In genomic region chr13:111865046-111865445, GRCh38 we compare ENCODE assay signal across 19 cellular contexts.
DNase-seq lines count a peak whose midpoint lies in the region; ATAC-seq, FAIRE-seq and TF ChIP-seq lines count a peak whose summit lies in the region.
"Had no signal": no experiment of that assay in that cellular context is flagged by ENCODE, and none has a peak within 500 bp of the region (broad histone marks: within the 10 kb centered on the region; RNA-seq: fewer than 3 reads in every experiment).

No MANE protein-coding gene starts in this region.

- no peaks in the 10 kb centered on the region for H3K23me2 ChIP-seq in H1 (ENCODE audit: low read depth, low read length)

- H3K36me3 ChIP-seq in heart left ventricle (no peaks in the 10 kb centered on the region), H1 (ENCODE audit: control insufficient read depth in 2 of 4, insufficient read depth in 4 of 4, low read length in 3 of 4) (no peaks in the 10 kb centered on the region), sigmoid colon (no peaks in the 10 kb centered on the region)
- H3K36me3 ChIP-seq: BLaER1 had no signal

- H3K14ac ChIP-seq in H1 (ENCODE audit: insufficient read length), result no peak overlapping the region

- no peak overlapping the region for H2BK5ac ChIP-seq in H1 (ENCODE audit: low read depth, low read length)

- H3K27me3 ChIP-seq in heart left ventricle (no peaks in the 10 kb centered on the region), H1 (replicated peaks in 1 of 4; ENCODE audit: control insufficient read depth in 3 of 4, extremely low read depth in 1 of 4, insufficient read depth in 3 of 4, low read length in 3 of 4) (no peaks in the 10 kb centered on the region), sigmoid colon (no peaks in the 10 kb centered on the region)
- H3K27me3 ChIP-seq: BLaER1 had no signal

- 0 out of 2 replicates have a peak overlapping the region, but pooled peaks have one; percentile 21 for H2BK15ac ChIP-seq in H1 (ENCODE audit: low read length)

- H3K79me1 ChIP-seq in H1 (ENCODE audit: low read depth, low read length), result no peaks in the 10 kb centered on the region

- H3K18ac ChIP-seq in H1 (ENCODE audit: extremely low read depth, low read length), result no peak overlapping the region

- no peak overlapping the region for H2BK120ac ChIP-seq in H1 (replicated peaks; ENCODE audit: low read depth, low read length)

- H4K5ac ChIP-seq in H1 (ENCODE audit: insufficient read length, low read depth, low read length), result no peak overlapping the region

- WGBS in heart left ventricle, 4 donors, result 55 to 68% (median 62%) methylated on average over 7 of the region's 7 CpGs
- WGBS in H1 (ENCODE audit: extremely low coverage in 1 of 2, insufficient coverage in 1 of 2, insufficient read length in 1 of 2, insufficient replicate concordance in 2 of 2, low coverage in 1 of 2, low lambda C conversion rate in 2 of 2, missing lambda C conversion rate in 1 of 2), 2 experiments, result 92% methylated on average over 7 of the region's 7 CpGs; no CpG with 5 or more reads in 1 of the 2 experiments
- WGBS in sigmoid colon, 2 donors, result 62 to 67% methylated on average over 7 of the region's 7 CpGs

- H3K9me3 ChIP-seq in heart left ventricle, result peaks cover 0 to 10% (median 0%) of the 10 kb centered on the region in 12 donors
- peaks cover 0 to 6% of the 10 kb centered on the region in 2 experiments; a peak in 1 of 4 replicates for H3K9me3 ChIP-seq in H1 (ENCODE audit: insufficient read depth in 2 of 2, low read depth in 1 of 2, low read length in 1 of 2)
- peaks cover 0 to 4% (median 2%) of the 10 kb centered on the region in 4 donors for H3K9me3 ChIP-seq in sigmoid colon

- no peak for ATAC-seq in heart left ventricle
- ATAC-seq: CD8-positive, alpha-beta T cell; HCT116 had no signal

- CTCF ChIA-PET in H1 (lab: Charles Lee; ENCODE audit: partially characterized antibody), result no interaction called here

- DNase-seq in cardiac septum (ENCODE audit: low spot score) (peak; percentile 41), heart left ventricle (no peak), H1 (ENCODE audit: low read depth in 1 of 2, low spot score in 2 of 2) (peak in 1 of 2 experiments; percentile 27), islet precursor cell (peak; percentile 30), medulla oblongata (ENCODE audit: extremely low spot score) (no peak), sigmoid colon (no peak)
- DNase-seq: Caco-2; CD4-positive, CD25-positive, alpha-beta regulatory T cell; CD8-positive, alpha-beta T cell; DMS153; DND-41; H9 had no signal

- no peak overlapping the region for H3K4me2 ChIP-seq in H1 (ENCODE audit: insufficient read depth in 1 of 2, low read depth in 2 of 2, low read length in 2 of 2)
- H3K4me2 ChIP-seq: BLaER1 had no signal

- no peak overlapping the region for H2BK12ac ChIP-seq in H1 (ENCODE audit: low read depth, low read length)

- H2AK5ac ChIP-seq in H1 (ENCODE audit: low read depth, low read length), result no peak overlapping the region

- H3K23ac ChIP-seq in H1 (ENCODE audit: insufficient read length), result no peak overlapping the region

- FAIRE-seq in H1 (lab: Jason Lieb, UNC), result no peak
- FAIRE-seq: A204.1, G401.6, GM12892 had no signal

- no peak for TF ChIP-seq POLR2A in heart left ventricle (IDR thresholded peaks at IDR 0.05)
- no peak for TF ChIP-seq POLR2A in H1 (IDR thresholded peaks at IDR 0.05; ENCODE audit: control extremely low read depth in 1 of 2, low read depth in 2 of 2, low read length in 2 of 2)
- no peak for TF ChIP-seq POLR2A in sigmoid colon (IDR thresholded peaks at IDR 0.05)

- no peak overlapping the region for H3K9ac ChIP-seq in H1 (replicated peaks in 1 of 4; ENCODE audit: extremely low read depth in 1 of 4, low read depth in 3 of 4, low read length in 3 of 4)
- H3K9ac ChIP-seq: BLaER1 had no signal

- no peak overlapping the region for H2BK20ac ChIP-seq in H1 (ENCODE audit: low read length)

- no peak overlapping the region for H3K4ac ChIP-seq in H1 (replicated peaks; ENCODE audit: insufficient read length, low read depth, low read length)

- H3K4me3 ChIP-seq in heart left ventricle (no peak overlapping the region), H1 (ENCODE audit: extremely low read depth in 1 of 4, insufficient read depth in 2 of 4, low read depth in 3 of 4, low read length in 4 of 4) (no peak overlapping the region), sigmoid colon (no peak overlapping the region)
- H3K4me3 ChIP-seq: BLaER1 had no signal

- TF ChIP-seq RAD21 in H1 (IDR thresholded peaks at IDR 0.05 in 1 of 2, conservative IDR thresholded peaks at IDR 0.05 in 1 of 2; ENCODE audit: low read depth in 2 of 2, low read length in 2 of 2), result no peak

- H3K27ac ChIP-seq in heart left ventricle (no peak overlapping the region), H1 (ENCODE audit: low read depth, low read length) (no peak overlapping the region), sigmoid colon (no peak overlapping the region)
- H3K27ac ChIP-seq: 22Rv1, BLaER1, C4-2B had no signal

- H3K4me1 ChIP-seq in heart left ventricle, result peaks cover 0 to under 1% (median 0%) of the 10 kb centered on the region in 12 donors
- H3K4me1 ChIP-seq in H1 (replicated peaks in 1 of 4; ENCODE audit: control insufficient read depth in 3 of 4, insufficient read depth in 4 of 4, low read length in 3 of 4), result no peaks in the 10 kb centered on the region; a peak in 3 of 7 replicates
- no peaks in the 10 kb centered on the region for H3K4me1 ChIP-seq in sigmoid colon
- H3K4me1 ChIP-seq: Caco-2 had no signal

- H3K79me2 ChIP-seq in H1 (ENCODE audit: control insufficient read depth in 1 of 2, insufficient read depth in 2 of 2, low read length in 2 of 2), result no peaks in the 10 kb centered on the region

- H4K8ac ChIP-seq in H1 (ENCODE audit: extremely low read depth, insufficient read depth, low read length), result no peak overlapping the region

- POLR2A ChIA-PET in H1 (lab: Charles Lee; ENCODE audit: partially characterized antibody), result no interaction called here

- no peaks in the 10 kb centered on the region for H4K20me1 ChIP-seq in H1 (replicated peaks in 1 of 2; ENCODE audit: control insufficient read depth in 1 of 2, insufficient read depth in 2 of 2, low read length in 2 of 2)
- H4K20me1 ChIP-seq: BLaER1 had no signal

- H4K91ac ChIP-seq in H1 (replicated peaks; ENCODE audit: insufficient read length, low read length), result no peak overlapping the region

- intact Hi-C loops in cardiac septum (cut with DNase I) (no loop called here), heart left ventricle (cut with DNase I) (no loop called here), sigmoid colon (cut with DNase I) (no loop called here)

- no peak overlapping the region for H3K56ac ChIP-seq in H1 (replicated peaks; ENCODE audit: insufficient read length, low read depth, low read length)

- no peak overlapping the region for H2AFZ ChIP-seq in H1 (ENCODE audit: low read length)

- TF ChIP-seq EP300 in H1 (IDR thresholded peaks at IDR 0.05; ENCODE audit: borderline replicate concordance in 1 of 2, low read depth in 2 of 2, low read length in 2 of 2) (no peak), sigmoid colon (IDR thresholded peaks at IDR 0.05) (no peak)

- no peak for TF ChIP-seq CTCF in heart left ventricle (IDR thresholded peaks at IDR 0.05)
- TF ChIP-seq CTCF in H1 (IDR thresholded peaks at IDR 0.05; ENCODE audit: control extremely low read depth in 1 of 3, insufficient read depth in 1 of 3, low read depth in 1 of 3, low read length in 3 of 3), result no peak
- no peak for TF ChIP-seq CTCF in sigmoid colon (IDR thresholded peaks at IDR 0.05)

TF ChIP-seq in H1, 55 proteins besides CTCF, POLR2A, EP300 and RAD21:
- TF ChIP-seq BACH1 (IDR thresholded peaks at IDR 0.05; ENCODE audit: low read length) (no peak), CHD2 (IDR thresholded peaks at IDR 0.05; ENCODE audit: low read length) (no peak), SIN3A (conservative IDR thresholded peaks at IDR 0.05 in 1 of 2, IDR thresholded peaks at IDR 0.05 in 1 of 2; ENCODE audit: low read depth in 1 of 2, low read length in 2 of 2) (no peak), CTBP2 (IDR thresholded peaks at IDR 0.05; ENCODE audit: borderline replicate concordance, insufficient read depth, insufficient read length, low read length) (no peak), SAP30 (IDR thresholded peaks at IDR 0.05; ENCODE audit: insufficient read depth, insufficient replicate concordance, low read length) (no peak), TCF12 (IDR thresholded peaks at IDR 0.05; ENCODE audit: low read depth, low read length) (no peak), POU5F1 (IDR thresholded peaks at IDR 0.05; ENCODE audit: low read depth, low read length) (no peak), TEAD4 (IDR thresholded peaks at IDR 0.05; ENCODE audit: low read depth, low read length) (no peak), SIRT6 (IDR thresholded peaks at IDR 0.05; ENCODE audit: low read length) (no peak), CREB1 (IDR thresholded peaks at IDR 0.05) (no peak), SUZ12 (IDR thresholded peaks at IDR 0.05; ENCODE audit: low read length) (no peak), EGR1 (IDR thresholded peaks at IDR 0.05; ENCODE audit: borderline replicate concordance, low read depth, low read length) (no peak), SRF (IDR thresholded peaks at IDR 0.05; ENCODE audit: low read depth, low read length) (no peak)

Comparison
In these comparisons a context has a peak if more than half of its experiments do, and no peak if none do; other contexts are left out.
1. DNase-seq: peak in cardiac septum (single experiment) and islet precursor cell (single experiment); none in heart left ventricle (0 of 5), medulla oblongata (single experiment) and sigmoid colon (single experiment).